ENCODE assay signal across 17 cellular contexts in the genomic region with DNA sequence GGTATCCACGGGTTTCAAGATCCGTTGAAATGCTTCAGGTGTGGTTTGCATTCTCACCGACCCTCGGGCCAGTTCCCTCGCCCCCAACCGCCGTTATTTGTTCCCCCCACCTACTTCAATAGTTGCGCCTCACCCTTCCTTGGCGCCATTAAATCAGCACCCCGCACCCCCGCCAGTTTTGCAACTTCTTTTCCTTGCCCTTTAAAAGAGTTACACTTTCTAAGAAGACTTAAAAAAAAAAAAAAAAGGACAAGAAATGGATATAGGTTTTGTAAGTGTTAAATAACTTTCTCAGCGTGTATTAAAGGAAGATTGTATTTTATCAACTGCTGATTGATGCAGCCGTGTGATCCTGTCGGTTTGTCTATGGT.
DNase-seq lines count a peak whose midpoint lies in the region; ATAC-seq and TF ChIP-seq lines count a peak whose summit lies in the region.
"Had no signal": no experiment of that assay in that cellular context is flagged by ENCODE, and none has a peak within 500 bp of the region (broad histone marks: within the 10 kb centered on the region; RNA-seq: fewer than 3 reads in every experiment).

No MANE protein-coding gene starts in this region.

- no peak overlapping the region for H2AFZ ChIP-seq in ACC112 (ENCODE audit: low read length, unreplicated experiment)

- no peak for TF ChIP-seq CTCF in WTC11 (IDR thresholded peaks at IDR 0.05)
- no peak for TF ChIP-seq CTCF in epithelial cell of proximal tubule (conservative IDR thresholded peaks at IDR 0.05; ENCODE audit: low read depth, low read length)

- peaks cover 100% of the 10 kb centered on the region for H3K27me3 Mint-ChIP-seq in WTC11 (ENCODE audit: low read depth)
- peaks cover 55 to 82% of the 10 kb centered on the region in 2 donors for H3K27me3 Mint-ChIP-seq in stimulated activated naive B cell treated with anti-CD40 and anti-IgM and Interleukin-4, amounts not matched to agents 10 μg/mL and 1 μg/mL and 100 μg/mL, for 72 hours

- H3K4me3 Mint-ChIP-seq in WTC11, result peak overlapping the region; percentile 54; the same call in 1 of the 2 replicates
- no peak overlapping the region for H3K4me3 Mint-ChIP-seq in stimulated activated naive B cell treated with anti-CD40 and anti-IgM and Interleukin-4, amounts not matched to agents 10 μg/mL and 1 μg/mL and 100 μg/mL, for 72 hours
- H3K4me3 Mint-ChIP-seq: CD4-positive, alpha-beta T cell had no signal

- POLR2A ChIA-PET in WTC11 (lab: Charles Lee), result interaction anchor here (0.6 kb wide), 1 partner anchor 77 kb away, joined by 3 read pairs; no protein-coding TSS in a partner anchor

- no peak overlapping the region for H3K27ac ChIP-seq in ACC112 (ENCODE audit: low read depth, low read length)
- H3K27ac ChIP-seq: GM23248, Peyer's patch had no signal

- H3K4me3 ChIP-seq in ACC112 (ENCODE audit: low read depth, low read length) (peak overlapping the region; percentile 73), epithelial cell of proximal tubule (ENCODE audit: low read depth, low read length) (peak overlapping the region; percentile 49)

- H3K9me3 Mint-ChIP-seq in WTC11, result no peaks in the 10 kb centered on the region
- H3K9me3 Mint-ChIP-seq in stimulated activated naive B cell treated with anti-CD40 and anti-IgM and Interleukin-4, amounts not matched to agents 10 μg/mL and 1 μg/mL and 100 μg/mL, for 72 hours, result no peaks in the 10 kb centered on the region

- CTCF ChIA-PET in WTC11 (lab: Charles Lee), result interaction anchor here (1.0 to 2.5 kb wide), 5 partner anchors 58 to 828 kb away, joined by 3 to 11 read pairs (median 9); partner anchors contain the start of gene NR2F2

- peaks cover 5% of the 10 kb centered on the region for H3K4me1 ChIP-seq in ACC112 (ENCODE audit: control insufficient read depth, insufficient read depth, low read length, unreplicated experiment)

- no peaks in the 10 kb centered on the region for H3K36me3 Mint-ChIP-seq in WTC11
- H3K36me3 Mint-ChIP-seq in stimulated activated naive B cell treated with anti-CD40 and anti-IgM and Interleukin-4, amounts not matched to agents 10 μg/mL and 1 μg/mL and 100 μg/mL, for 72 hours, result no peaks in the 10 kb centered on the region

- no peaks in the 10 kb centered on the region for H3K79me2 ChIP-seq in ACC112 (ENCODE audit: control insufficient read depth, insufficient read depth, low read length, unreplicated experiment)

- no peak for ATAC-seq in WTC11
- ATAC-seq in stimulated activated naive B cell treated with anti-CD40 and anti-IgM and Interleukin-4, amounts not matched to agents 10 μg/mL and 1 μg/mL and 100 μg/mL, for 72 hours (replicated peaks), result no peak
- ATAC-seq: HCT116 had no signal

- peaks cover 96% of the 10 kb centered on the region for H3K27me3 ChIP-seq in ACC112 (ENCODE audit: insufficient read depth, low read length)

- H3K4me1 Mint-ChIP-seq in WTC11, result peaks cover 61% of the 10 kb centered on the region
- H3K4me1 Mint-ChIP-seq in stimulated activated naive B cell treated with anti-CD40 and anti-IgM and Interleukin-4, amounts not matched to agents 10 μg/mL and 1 μg/mL and 100 μg/mL, for 72 hours, result peaks cover 2 to 5% of the 10 kb centered on the region in 2 donors

- H3K27ac Mint-ChIP-seq in WTC11, result no peak overlapping the region
- H3K27ac Mint-ChIP-seq in stimulated activated naive B cell treated with anti-CD40 and anti-IgM and Interleukin-4, amounts not matched to agents 10 μg/mL and 1 μg/mL and 100 μg/mL, for 72 hours, result peak overlapping the region; percentile 39
- H3K27ac Mint-ChIP-seq: CD4-positive, alpha-beta T cell had no signal

- no peak for DNase-seq in WTC11 (ENCODE audit: low spot score)
- DNase-seq in epithelial cell of proximal tubule (ENCODE audit: low read depth), result no peak
- no peak for DNase-seq in stimulated activated naive B cell treated with anti-CD40 and anti-IgM and Interleukin-4, amounts not matched to agents 10 μg/mL and 1 μg/mL and 100 μg/mL, for 72 hours
- DNase-seq in activated CD4-positive, alpha-beta T cell treated with anti-CD3 and anti-CD28 coated beads for 1 hour, result no peak
- no peak for DNase-seq in NCI-H146 (lab: John Stamatoyannopoulos, UW)
- no peak for DNase-seq in HuH-7 (ENCODE audit: low spot score)
- DNase-seq: 8988T; CD4-positive, alpha-beta T cell; DND-41; NCI-H1105; NCI-H1694; NCI-H2171 treated with DMSO at 0.1 percent for 48 hours; NCI-H524 treated with DMSO at 0.1 percent for 48 hours; Peyer's patch had no signal

- no peaks in the 10 kb centered on the region for H3K36me3 ChIP-seq in ACC112 (ENCODE audit: insufficient read depth, low read length)
- H3K36me3 ChIP-seq: Peyer's patch had no signal

TF ChIP-seq in WTC11, 78 proteins besides CTCF, POLR2A, EP300 and RAD21 (continues in another document):
- TF ChIP-seq MYBL2 (CRISPR knock-in tag; IDR thresholded peaks at IDR 0.05) (no peak), SMAD3 (CRISPR knock-in tag; IDR thresholded peaks at IDR 0.05; ENCODE audit: borderline replicate concordance) (no peak), NFATC4 (CRISPR knock-in tag; IDR thresholded peaks at IDR 0.05) (no peak), ZNF219 (CRISPR knock-in tag; IDR thresholded peaks at IDR 0.05; ENCODE audit: borderline replicate concordance) (no peak), GRHL2 (CRISPR knock-in tag; IDR thresholded peaks at IDR 0.05; ENCODE audit: insufficient replicate concordance, severe bottlenecking) (no peak), ZNF121 (CRISPR knock-in tag; IDR thresholded peaks at IDR 0.05) (no peak), SOX15 (CRISPR knock-in tag; IDR thresholded peaks at IDR 0.05) (no peak), ZMAT4 (CRISPR knock-in tag; IDR thresholded peaks at IDR 0.05) (no peak), NR2C2 (CRISPR knock-in tag; IDR thresholded peaks at IDR 0.05) (no peak), CREM (CRISPR knock-in tag; IDR thresholded peaks at IDR 0.05) (no peak)
- TF ChIP-seq, protein P1, sequence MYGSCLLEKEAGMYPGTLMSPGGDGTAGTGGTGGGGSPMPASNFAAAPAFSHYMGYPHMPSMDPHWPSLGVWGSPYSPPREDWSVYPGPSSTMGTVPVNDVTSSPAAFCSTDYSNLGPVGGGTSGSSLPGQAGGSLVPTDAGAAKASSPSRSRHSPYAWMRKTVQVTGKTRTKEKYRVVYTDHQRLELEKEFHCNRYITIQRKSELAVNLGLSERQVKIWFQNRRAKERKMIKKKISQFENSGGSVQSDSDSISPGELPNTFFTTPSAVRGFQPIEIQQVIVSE (CRISPR knock-in tag; IDR thresholded peaks at IDR 0.05; ENCODE audit: borderline replicate concordance), result no peak
- TF ChIP-seq, protein P2, sequence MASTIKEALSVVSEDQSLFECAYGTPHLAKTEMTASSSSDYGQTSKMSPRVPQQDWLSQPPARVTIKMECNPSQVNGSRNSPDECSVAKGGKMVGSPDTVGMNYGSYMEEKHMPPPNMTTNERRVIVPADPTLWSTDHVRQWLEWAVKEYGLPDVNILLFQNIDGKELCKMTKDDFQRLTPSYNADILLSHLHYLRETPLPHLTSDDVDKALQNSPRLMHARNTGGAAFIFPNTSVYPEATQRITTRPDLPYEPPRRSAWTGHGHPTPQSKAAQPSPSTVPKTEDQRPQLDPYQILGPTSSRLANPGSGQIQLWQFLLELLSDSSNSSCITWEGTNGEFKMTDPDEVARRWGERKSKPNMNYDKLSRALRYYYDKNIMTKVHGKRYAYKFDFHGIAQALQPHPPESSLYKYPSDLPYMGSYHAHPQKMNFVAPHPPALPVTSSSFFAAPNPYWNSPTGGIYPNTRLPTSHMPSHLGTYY (CRISPR knock-in tag; IDR thresholded peaks at IDR 0.05), result no peak
- TF ChIP-seq, protein P3, sequence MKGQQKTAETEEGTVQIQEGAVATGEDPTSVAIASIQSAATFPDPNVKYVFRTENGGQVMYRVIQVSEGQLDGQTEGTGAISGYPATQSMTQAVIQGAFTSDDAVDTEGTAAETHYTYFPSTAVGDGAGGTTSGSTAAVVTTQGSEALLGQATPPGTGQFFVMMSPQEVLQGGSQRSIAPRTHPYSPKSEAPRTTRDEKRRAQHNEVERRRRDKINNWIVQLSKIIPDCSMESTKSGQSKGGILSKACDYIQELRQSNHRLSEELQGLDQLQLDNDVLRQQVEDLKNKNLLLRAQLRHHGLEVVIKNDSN (CRISPR knock-in tag; IDR thresholded peaks at IDR 0.05), result no peak
- TF ChIP-seq, protein P4, sequence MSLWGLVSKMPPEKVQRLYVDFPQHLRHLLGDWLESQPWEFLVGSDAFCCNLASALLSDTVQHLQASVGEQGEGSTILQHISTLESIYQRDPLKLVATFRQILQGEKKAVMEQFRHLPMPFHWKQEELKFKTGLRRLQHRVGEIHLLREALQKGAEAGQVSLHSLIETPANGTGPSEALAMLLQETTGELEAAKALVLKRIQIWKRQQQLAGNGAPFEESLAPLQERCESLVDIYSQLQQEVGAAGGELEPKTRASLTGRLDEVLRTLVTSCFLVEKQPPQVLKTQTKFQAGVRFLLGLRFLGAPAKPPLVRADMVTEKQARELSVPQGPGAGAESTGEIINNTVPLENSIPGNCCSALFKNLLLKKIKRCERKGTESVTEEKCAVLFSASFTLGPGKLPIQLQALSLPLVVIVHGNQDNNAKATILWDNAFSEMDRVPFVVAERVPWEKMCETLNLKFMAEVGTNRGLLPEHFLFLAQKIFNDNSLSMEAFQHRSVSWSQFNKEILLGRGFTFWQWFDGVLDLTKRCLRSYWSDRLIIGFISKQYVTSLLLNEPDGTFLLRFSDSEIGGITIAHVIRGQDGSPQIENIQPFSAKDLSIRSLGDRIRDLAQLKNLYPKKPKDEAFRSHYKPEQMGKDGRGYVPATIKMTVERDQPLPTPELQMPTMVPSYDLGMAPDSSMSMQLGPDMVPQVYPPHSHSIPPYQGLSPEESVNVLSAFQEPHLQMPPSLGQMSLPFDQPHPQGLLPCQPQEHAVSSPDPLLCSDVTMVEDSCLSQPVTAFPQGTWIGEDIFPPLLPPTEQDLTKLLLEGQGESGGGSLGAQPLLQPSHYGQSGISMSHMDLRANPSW (CRISPR knock-in tag; conservative IDR thresholded peaks at IDR 0.05; ENCODE audit: low read depth), result no peak
